9 cellular contexts compared by ENCODE assay signal in the genomic region with DNA sequence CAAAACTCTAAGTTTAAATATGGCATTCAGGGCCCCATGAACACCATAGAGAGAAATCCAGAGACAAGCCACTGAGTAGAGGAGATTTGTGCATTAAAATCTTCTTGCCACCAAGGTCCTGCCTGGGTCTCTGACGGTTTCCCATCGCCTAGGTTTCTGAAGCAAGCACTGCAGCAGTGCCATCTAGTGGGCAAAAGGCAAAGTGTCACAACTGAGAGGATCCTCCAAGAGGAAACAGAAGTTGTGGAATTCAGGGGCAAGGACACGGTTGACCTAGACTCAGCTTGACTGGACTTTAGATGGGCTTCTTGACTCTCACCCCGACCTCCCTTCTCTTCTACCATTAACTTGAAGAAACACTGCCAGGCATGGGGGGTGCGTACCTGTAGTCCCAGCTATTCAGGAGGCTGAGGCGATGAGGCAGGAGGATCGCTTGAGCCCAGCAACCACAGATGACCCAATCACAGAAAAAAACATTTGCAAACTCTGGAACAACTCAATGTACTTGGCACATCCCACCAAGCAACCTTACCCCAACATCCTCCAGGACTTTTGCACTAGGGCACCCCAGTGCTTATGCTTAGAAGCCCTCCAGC.
DNase-seq lines count a peak whose midpoint lies in the region; ATAC-seq, FAIRE-seq and TF ChIP-seq lines count a peak whose summit lies in the region.
"Had no signal": no experiment of that assay in that cellular context is flagged by ENCODE, and none has a peak within 500 bp of the region (broad histone marks: within the 10 kb centered on the region; RNA-seq: fewer than 3 reads in every experiment).

No MANE protein-coding gene starts in this region.

- H2AFZ ChIP-seq in K562 (ENCODE audit: low read depth, low read length), result no peak overlapping the region

- no peaks in the 10 kb centered on the region; the same call in 1 of the 2 replicates for H3K9me3 ChIP-seq in SJSA1 (replicated peaks)
- no peaks in the 10 kb centered on the region for H3K9me3 ChIP-seq in K562 (replicated peaks; ENCODE audit: control insufficient read depth, insufficient read depth, low read depth, low read length)
- H3K9me3 ChIP-seq in small intestine (ENCODE audit: control insufficient read depth, low read depth), result no peaks in the 10 kb centered on the region

- BruUV-seq in K562 (replicated peaks; lab: Mats Ljungman, UMichigan), result no TSS peak

- H3K36me3 ChIP-seq in SJSA1, result no peaks in the 10 kb centered on the region
- H3K36me3 ChIP-seq in K562 (ENCODE audit: control insufficient read depth, insufficient read depth, low read length), result no peaks in the 10 kb centered on the region
- H3K36me3 ChIP-seq in small intestine (ENCODE audit: control insufficient read depth in 2 of 2, insufficient read depth in 2 of 2, low read length in 2 of 2), result no peaks in the 10 kb centered on the region

- no peaks in the 10 kb centered on the region for H3K79me2 ChIP-seq in K562 (ENCODE audit: control insufficient read depth, insufficient read depth, low read length)

- H3K4me1 ChIP-seq in SJSA1 (replicated peaks) (no peaks in the 10 kb centered on the region), K562 (replicated peaks in 1 of 2; ENCODE audit: control insufficient read depth in 2 of 2, insufficient read depth in 2 of 2, low read length in 2 of 2) (peaks cover 0 to 4% of the 10 kb centered on the region in 2 experiments; a peak in 1 of 5 replicates), small intestine (ENCODE audit: control insufficient read depth in 2 of 2, insufficient read depth in 1 of 2, low read depth in 1 of 2, low read length in 1 of 2) (no peaks in the 10 kb centered on the region)

- H3K4me2 ChIP-seq in K562 (ENCODE audit: insufficient read depth, low read length), result no peak overlapping the region

- peak; percentile 70 to 83 for TF ChIP-seq RAD21 in K562 (CRISPR knock-in tag; conservative IDR thresholded peaks at IDR 0.05 in 1 of 2, IDR thresholded peaks at IDR 0.05 in 1 of 2)

- POLR2A ChIA-PET in K562 (lab: Yijun Ruan, JAX), result no interaction called here

- intact Hi-C loops in K562 (cut with micrococcal nuclease), result loop anchor here (2.0 kb wide), 1 partner anchor 907 kb away; no protein-coding TSS in a partner anchor

- FAIRE-seq in K562 (lab: Jason Lieb, UNC), result peak; percentile 97
- FAIRE-seq in small intestine (lab: Jason Lieb, UNC), result no peak
- FAIRE-seq: endometrium had no signal

- TF ChIP-seq CTCF in K562 (IDR thresholded peaks at IDR 0.05 in 2 of 3, conservative IDR thresholded peaks at IDR 0.05 in 1 of 3; ENCODE audit: insufficient read depth in 2 of 3, low read depth in 1 of 3, low read length in 3 of 3), result peak; percentile 80 to 89 (median 83)

- H3K9me1 ChIP-seq in K562 (ENCODE audit: control insufficient read depth, insufficient read depth, low read length), result no peaks in the 10 kb centered on the region

- in situ Hi-C loops in K562 (cut with MboI), result loop anchor here (5.0 kb wide), 1 partner anchor 879 kb away; no protein-coding TSS in a partner anchor

- H3K4me3 ChIP-seq in SJSA1 (no peak overlapping the region), K562 (no peak overlapping the region), small intestine (ENCODE audit: low read depth in 1 of 2, low read length in 2 of 2) (no peak overlapping the region)

- TF ChIP-seq POLR2A in K562 (conservative IDR thresholded peaks at IDR 0.05), result no peak

- H3K27me3 ChIP-seq in SJSA1 (replicated peaks), result no peaks in the 10 kb centered on the region
- H3K27me3 ChIP-seq in K562 (ENCODE audit: control insufficient read depth in 2 of 2, insufficient read depth in 2 of 2, low read length in 2 of 2), result peaks cover 3 to 4% of the 10 kb centered on the region in 2 experiments; a peak in 2 of 5 replicates
- no peaks in the 10 kb centered on the region for H3K27me3 ChIP-seq in small intestine (ENCODE audit: control insufficient read depth in 2 of 2, insufficient read depth in 2 of 2, low read length in 2 of 2)

- CTCF ChIA-PET in K562 (lab: Yijun Ruan, JAX; ENCODE audit: low intra/inter-chr PET ratio), result interaction anchor here (0.6 to 2.3 kb wide), 3 partner anchors 12 to 906 kb away, joined by 3 to 14 read pairs (median 4); no protein-coding TSS in a partner anchor

- no peak overlapping the region for H3K9ac ChIP-seq in K562 (ENCODE audit: insufficient read depth in 1 of 2, low read depth in 2 of 2, low read length in 2 of 2)

- TF ChIP-seq EP300 in K562 (IDR thresholded peaks at IDR 0.05; ENCODE audit: low read length), result no peak

- ATAC-seq in K562 (peak; percentile 88), HG02678 (IDR thresholded peaks at IDR 0.05; ENCODE audit: unreplicated experiment) (no peak)

- peak; percentile 10 to 20 for DNase-seq in activated CD4-positive, alpha-beta T cell treated with anti-CD3 and anti-CD28 coated beads for 24 hours (ENCODE audit: low read depth in 2 of 2)
- DNase-seq in activated CD4-positive, alpha-beta T cell treated with anti-CD3 and anti-CD28 coated beads for 1 hour, result no peak
- peak; percentile 60 to 63 for DNase-seq in Kasumi-1 (lab: John Stamatoyannopoulos, UW)
- peak; percentile 7 to 44 for DNase-seq in SJSA1 (ENCODE audit: low read depth in 1 of 2, low spot score in 2 of 2)
- DNase-seq in K562 (ENCODE audit: extremely low read depth in 1 of 4, low spot score in 3 of 4), result peak; percentile 56 to 79 (median 65)
- peak; percentile 73 for DNase-seq in iPS-NIHi7 (ENCODE audit: extremely low spot score)
- peak; percentile 49 for DNase-seq in small intestine

- no peaks in the 10 kb centered on the region for H4K20me1 ChIP-seq in K562 (replicated peaks; ENCODE audit: control insufficient read depth, insufficient read depth, low read length)

- WGBS in K562 (ENCODE audit: insufficient coverage, low coverage, missing lambda C conversion rate), result 6% methylated on average over 7 of the region's 7 CpGs
- 37 to 41% (median 37%) methylated on average over 7 of the region's 7 CpGs for WGBS in small intestine, 3 donors

- no peak overlapping the region for H3K27ac ChIP-seq in SJSA1
- no peak overlapping the region for H3K27ac ChIP-seq in K562 (ENCODE audit: extremely low read depth, low read depth, low read length)
- H3K27ac ChIP-seq in small intestine (ENCODE audit: low read depth in 1 of 2, low read length in 1 of 2), result no peak overlapping the region

TF ChIP-seq in K562, 482 proteins besides CTCF, POLR2A, EP300 and RAD21:
- peak; percentile 30; the same call in 1 of the 2 replicates for TF ChIP-seq STAG1 (CRISPR knock-in tag; IDR thresholded peaks at IDR 0.05; ENCODE audit: borderline replicate concordance)
- TF ChIP-seq ZNF586 (CRISPR knock-in tag; conservative IDR thresholded peaks at IDR 0.05), result no peak
- TF ChIP-seq SMC3 (conservative IDR thresholded peaks at IDR 0.05; ENCODE audit: insufficient read depth, low read depth, low read length), result peak; percentile 77
- TF ChIP-seq, protein P1, sequence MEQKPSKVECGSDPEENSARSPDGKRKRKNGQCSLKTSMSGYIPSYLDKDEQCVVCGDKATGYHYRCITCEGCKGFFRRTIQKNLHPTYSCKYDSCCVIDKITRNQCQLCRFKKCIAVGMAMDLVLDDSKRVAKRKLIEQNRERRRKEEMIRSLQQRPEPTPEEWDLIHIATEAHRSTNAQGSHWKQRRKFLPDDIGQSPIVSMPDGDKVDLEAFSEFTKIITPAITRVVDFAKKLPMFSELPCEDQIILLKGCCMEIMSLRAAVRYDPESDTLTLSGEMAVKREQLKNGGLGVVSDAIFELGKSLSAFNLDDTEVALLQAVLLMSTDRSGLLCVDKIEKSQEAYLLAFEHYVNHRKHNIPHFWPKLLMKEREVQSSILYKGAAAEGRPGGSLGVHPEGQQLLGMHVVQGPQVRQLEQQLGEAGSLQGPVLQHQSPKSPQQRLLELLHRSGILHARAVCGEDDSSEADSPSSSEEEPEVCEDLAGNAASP (IDR thresholded peaks at IDR 0.05), result no peak
- peak; percentile 54; the same call in 1 of the 2 replicates for TF ChIP-seq DEAF1 (CRISPR knock-in tag; IDR thresholded peaks at IDR 0.05)
TF ChIP-seq in K562: peak in this region for 3.
